ENCODE assay signal across 9 cellular contexts in genomic region chr21:38985423-38986378, GRCh38.
DNase-seq lines count a peak whose midpoint lies in the region; ATAC-seq, FAIRE-seq and TF ChIP-seq lines count a peak whose summit lies in the region.
"Had no signal": no experiment of that assay in that cellular context is flagged by ENCODE, and none has a peak within 500 bp of the region (broad histone marks: within the 10 kb centered on the region; RNA-seq: fewer than 3 reads in every experiment).

No MANE protein-coding gene starts in this region.

- ATAC-seq in HG02840 (IDR thresholded peaks at IDR 0.05; ENCODE audit: low FRiP score, unreplicated experiment) = no peak

- H3K4me3 ChIP-seq in esophagus squamous epithelium (peak overlapping the region in 1 of 4 donors; percentile 34), rectal smooth muscle tissue (ENCODE audit: low read length) (no peak overlapping the region)

- H3K9ac ChIP-seq in rectal smooth muscle tissue (ENCODE audit: low read length) = no peak overlapping the region

- peak overlapping the region; percentile 53 to 82 (median 82) for H3K27ac ChIP-seq in esophagus squamous epithelium
- H3K27ac ChIP-seq in rectal smooth muscle tissue (ENCODE audit: low read depth, low read length) = peak overlapping the region; percentile 65

- no peak for TF ChIP-seq CTCF in esophagus squamous epithelium (IDR thresholded peaks at IDR 0.05)

- H3K36me3 ChIP-seq in esophagus squamous epithelium (no peaks in the 10 kb centered on the region), rectal smooth muscle tissue (ENCODE audit: control insufficient read depth, insufficient read depth, low read length) (no peaks in the 10 kb centered on the region)

- H3K4me1 ChIP-seq in esophagus squamous epithelium = peaks cover 41 to 70% (median 60%) of the 10 kb centered on the region in 3 donors
- peaks cover 46% of the 10 kb centered on the region for H3K4me1 ChIP-seq in rectal smooth muscle tissue (ENCODE audit: control insufficient read depth, insufficient read depth, low read length)

- H3K27me3 ChIP-seq in esophagus squamous epithelium = no peaks in the 10 kb centered on the region
- no peaks in the 10 kb centered on the region for H3K27me3 ChIP-seq in rectal smooth muscle tissue (ENCODE audit: control insufficient read depth, insufficient read depth, low read length)

- DNase-seq in A172 (ENCODE audit: low spot score) (peak; percentile 75), GM19239 (ENCODE audit: insufficient read length, low spot score) (peak; percentile 15), NCI-H1694 (lab: John Stamatoyannopoulos, UW) (peak; percentile 59), esophagus squamous epithelium (lab: John Stamatoyannopoulos, UW) (no peak), SIG-M5 (lab: John Stamatoyannopoulos, UW) (no peak)
- DNase-seq in activated CD4-positive, alpha-beta T cell treated with anti-CD3 and anti-CD28 coated beads for 48 hours = peak; percentile 77

- H3K9me3 ChIP-seq in esophagus squamous epithelium = no peaks in the 10 kb centered on the region

- 14 to 22% methylated on average over 12 to 20 of the region's 20 CpGs for WGBS in esophagus squamous epithelium, 2 donors

- intact Hi-C loops in esophagus squamous epithelium (cut with DNase I) = loop anchor here (10.0 kb wide), 2 partner anchors 61 to 181 kb away; partner anchors contain the start of gene ETS2

- no peak for TF ChIP-seq POLR2A in esophagus squamous epithelium (IDR thresholded peaks at IDR 0.05)

- FAIRE-seq in GM19239 (lab: Jason Lieb, UNC) = no peak
- FAIRE-seq: G401.6 had no signal

Comparison
In these comparisons a context has a peak if more than half of its experiments do, and no peak if none do; other contexts are left out.
1. DNase-seq: peak in A172 (single experiment), GM19239 (single experiment), NCI-H1694 (single experiment) and activated CD4-positive, alpha-beta T cell treated with anti-CD3 and anti-CD28 coated beads for 48 hours (single experiment); none in esophagus squamous epithelium (single experiment) and SIG-M5 (single experiment).